In the genomic region with DNA sequence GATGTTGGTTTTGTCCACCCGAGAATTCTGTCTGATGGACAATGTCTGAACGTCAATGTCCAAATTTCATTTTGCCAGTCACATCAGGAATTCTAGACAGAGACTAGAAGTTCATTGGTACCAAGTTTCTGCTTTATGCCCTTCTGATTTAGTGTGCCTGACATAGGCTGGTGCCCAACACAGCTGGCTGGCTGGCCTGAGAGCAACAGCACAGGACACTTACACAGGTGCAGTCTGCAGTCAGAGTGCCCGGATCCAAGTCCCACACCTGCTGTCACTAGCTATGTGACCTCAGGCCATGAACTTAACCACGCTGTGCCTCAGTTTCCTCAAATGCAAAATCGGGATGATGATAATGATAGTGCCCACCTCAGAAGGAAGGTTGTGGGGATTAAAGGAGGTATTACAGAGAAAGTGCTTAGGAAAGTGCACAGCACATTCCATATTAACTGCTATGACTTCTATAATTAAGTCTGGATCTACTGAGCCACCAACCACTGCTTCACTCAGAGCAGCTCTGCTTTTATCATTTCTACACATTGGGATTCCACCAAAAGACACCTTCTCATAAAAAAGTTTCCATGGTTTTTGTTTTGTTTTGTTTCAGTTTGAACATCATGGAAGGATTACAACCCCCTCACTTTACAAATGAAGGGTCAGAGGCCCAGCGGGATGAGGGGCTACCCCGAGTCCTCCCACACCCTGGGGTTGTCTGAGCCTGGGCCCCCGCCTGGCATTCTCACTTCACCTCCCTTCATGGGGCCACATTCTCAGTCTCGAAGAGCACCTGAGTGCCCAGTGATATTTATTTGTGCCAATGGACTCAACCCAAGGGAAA, we compare ENCODE assay signal across 14 cellular contexts.
A peak's percentile ranks its signal among the peaks of the same experiment; 100 is the strongest.
DNase-seq lines count a peak whose midpoint lies in the region; ATAC-seq and FAIRE-seq lines count a peak whose summit lies in the region.
"Had no signal": no experiment of that assay in that cellular context is flagged by ENCODE, and none has a peak within 500 bp of the region (broad histone marks: within the 10 kb centered on the region; RNA-seq: fewer than 3 reads in every experiment).

No MANE protein-coding gene starts in this region.

- FAIRE-seq in urothelium cell line (lab: Jason Lieb, UNC): peak; percentile 59

- no peaks in the 10 kb centered on the region for H3K36me3 ChIP-seq in effector memory CD4-positive, alpha-beta T cell (ENCODE audit: control insufficient read depth, insufficient read depth, low read length)
- H3K36me3 ChIP-seq: MG63, SJCRH30 had no signal

- H3K27ac ChIP-seq in effector memory CD4-positive, alpha-beta T cell (ENCODE audit: insufficient read depth, low read length, poor library complexity, severe bottlenecking): no peak overlapping the region
- H3K27ac ChIP-seq: HL-60, parathyroid adenoma, SJCRH30 had no signal

- H3K4me1 ChIP-seq in effector memory CD4-positive, alpha-beta T cell (ENCODE audit: control insufficient read depth, insufficient read depth, low read length, poor library complexity, severe bottlenecking): peaks cover 10% of the 10 kb centered on the region
- H3K4me1 ChIP-seq: parathyroid adenoma, SJCRH30 had no signal

- H3K9me3 ChIP-seq in effector memory CD4-positive, alpha-beta T cell (ENCODE audit: control insufficient read depth, low read length): no peaks in the 10 kb centered on the region
- H3K9me3 ChIP-seq: MG63 had no signal

- no peaks in the 10 kb centered on the region for H3K27me3 ChIP-seq in effector memory CD4-positive, alpha-beta T cell (replicated peaks; ENCODE audit: control insufficient read depth, insufficient read depth, low read length, poor library complexity, severe bottlenecking)
- H3K27me3 ChIP-seq: MG63, SJCRH30 had no signal

- DNase-seq in stimulated activated naive CD4-positive, alpha-beta T cell treated with Interleukin-2 at 50 U/mL for 16 hours (lab: John Stamatoyannopoulos, UW): peak; percentile 63
- DNase-seq in stimulated activated naive CD4-positive, alpha-beta T cell (lab: John Stamatoyannopoulos, UW): no peak
- peak; percentile 62 to 74 for DNase-seq in activated CD4-positive, alpha-beta T cell treated with anti-CD3 and anti-CD28 coated beads, Interleukin-2, amount 50 U/mL, for 48 hours
- DNase-seq in effector memory CD4-positive, alpha-beta T cell: no peak
- DNase-seq in urothelium cell line (ENCODE audit: low spot score): no peak
- DNase-seq: MG63, midbrain, NCI-H446 treated with DMSO at 0.1 percent for 48 hours, SJCRH30 had no signal

- ATAC-seq in HG03439 (IDR thresholded peaks at IDR 0.05; ENCODE audit: unreplicated experiment): no peak
- ATAC-seq in GM21619 (IDR thresholded peaks at IDR 0.05; ENCODE audit: unreplicated experiment): no peak
- no peak for ATAC-seq in GM18520 (IDR thresholded peaks at IDR 0.05; ENCODE audit: unreplicated experiment)

- H3K4me3 ChIP-seq in effector memory CD4-positive, alpha-beta T cell (ENCODE audit: insufficient read depth, low read depth, low read length, poor library complexity, severe bottlenecking): peak overlapping the region; percentile 18
- H3K4me3 ChIP-seq: MG63, SJCRH30 had no signal

Comparison
In these comparisons a context has a peak if more than half of its experiments do, and no peak if none do; other contexts are left out.
1. DNase-seq: peak in stimulated activated naive CD4-positive, alpha-beta T cell treated with Interleukin-2 at 50 U/mL for 16 hours (single experiment) and activated CD4-positive, alpha-beta T cell treated with anti-CD3 and anti-CD28 coated beads, Interleukin-2, amount 50 U/mL, for 48 hours (2 of 2); none in stimulated activated naive CD4-positive, alpha-beta T cell (0 of 6), effector memory CD4-positive, alpha-beta T cell (0 of 3) and urothelium cell line (single experiment).